8 cellular contexts compared by ENCODE assay signal in genomic region chr7:98251251-98251843, GRCh38. TPM values are rescaled to one million over a fixed set of nuclear protein-coding genes. Genes with fewer than 3 reads are reported as not detected.
A peak's percentile ranks its signal among the peaks of the same experiment; 100 is the strongest.
DNase-seq lines count a peak whose midpoint lies in the region; ATAC-seq and TF ChIP-seq lines count a peak whose summit lies in the region.

No MANE protein-coding gene starts in this region.

- peak overlapping the region; percentile 94 for H3K27ac Mint-ChIP-seq in activated CD4-positive, alpha-beta memory T cell treated with anti-CD3 and anti-CD28 coated beads for 36 hours
- peak overlapping the region; percentile 88 to 96 (median 94) for H3K27ac Mint-ChIP-seq in naive B cell

- DNase-seq in GM13977 (ENCODE audit: low spot score) (peak; percentile 68), HEK293T (ENCODE audit: extremely low spot score) (peak; percentile 42), NCI-H146 (lab: John Stamatoyannopoulos, UW) (peak; percentile 73), epidermal melanocyte (ENCODE audit: insufficient read length, low spot score) (peak; percentile 48), naive B cell (peak; percentile 61), uterus (peak in 1 of 2 donors; percentile 39)
- peak; percentile 53 for DNase-seq in activated CD4-positive, alpha-beta memory T cell treated with anti-CD3 and anti-CD28 coated beads for 36 hours

- H3K27me3 Mint-ChIP-seq in activated CD4-positive, alpha-beta memory T cell treated with anti-CD3 and anti-CD28 coated beads for 36 hours: no peaks in the 10 kb centered on the region
- H3K27me3 Mint-ChIP-seq in naive B cell: no peaks in the 10 kb centered on the region

- in situ Hi-C loops in GM13977 (cut with MboI; ENCODE audit: low pct_unique_long_range_greater_than_20kb, low sequenced_read_pairs, unreplicated experiment): no loop called here

- no peaks in the 10 kb centered on the region for H3K36me3 ChIP-seq in uterus

- no peaks in the 10 kb centered on the region for H3K9me3 ChIP-seq in uterus

- H3K4me3 ChIP-seq in uterus: peak overlapping the region; percentile 75 to 76

- peaks cover 17% of the 10 kb centered on the region for H3K36me3 Mint-ChIP-seq in activated CD4-positive, alpha-beta memory T cell treated with anti-CD3 and anti-CD28 coated beads for 36 hours
- H3K36me3 Mint-ChIP-seq in naive B cell: peaks cover 0 to under 1% of the 10 kb centered on the region in 2 donors

- no peaks in the 10 kb centered on the region for H3K9me3 Mint-ChIP-seq in activated CD4-positive, alpha-beta memory T cell treated with anti-CD3 and anti-CD28 coated beads for 36 hours
- H3K9me3 Mint-ChIP-seq in naive B cell: no peaks in the 10 kb centered on the region

- no peak for TF ChIP-seq POLR2A in uterus (IDR thresholded peaks at IDR 0.05)

- CTCF ChIA-PET in HEK293T (lab: Yijun Ruan, JAX): no interaction called here
- CTCF ChIA-PET in activated CD4-positive, alpha-beta memory T cell treated with anti-CD3 and anti-CD28 coated beads for 36 hours (lab: Charles Lee): interaction anchor here (0.9 to 2.1 kb wide), 5 partner anchors 83 to 229 kb away, joined by 3 to 12 read pairs (median 6); partner anchors contain the start of gene BAIAP2L1

- intact Hi-C loops in activated CD4-positive, alpha-beta memory T cell treated with anti-CD3 and anti-CD28 coated beads for 36 hours (cut with micrococcal nuclease): loop anchor here (1.0 to 2.0 kb wide), 4 partner anchors 30 to 379 kb away; partner anchors contain the start of genes ASNS, BRI3 and LMTK2
- intact Hi-C loops in uterus (cut with DNase I; ENCODE audit: low total_unique reads): no loop called here

- H3K4me1 Mint-ChIP-seq in activated CD4-positive, alpha-beta memory T cell treated with anti-CD3 and anti-CD28 coated beads for 36 hours (ENCODE audit: low read depth): peaks cover 50% of the 10 kb centered on the region
- peaks cover 23 to 47% (median 35%) of the 10 kb centered on the region in 3 donors for H3K4me1 Mint-ChIP-seq in naive B cell

- peak overlapping the region; percentile 95 for H3K4me3 Mint-ChIP-seq in activated CD4-positive, alpha-beta memory T cell treated with anti-CD3 and anti-CD28 coated beads for 36 hours
- peak overlapping the region; percentile 91 to 98 (median 96) for H3K4me3 Mint-ChIP-seq in naive B cell

- ATAC-seq in naive B cell (ENCODE audit: low read depth in 2 of 2) (peak; percentile 58), GM18520 (IDR thresholded peaks at IDR 0.05; ENCODE audit: unreplicated experiment) (no peak)

- peaks cover 0 to 8% of the 10 kb centered on the region in 2 donors for H3K4me1 ChIP-seq in uterus

- H3K27me3 ChIP-seq in uterus: no peaks in the 10 kb centered on the region

- POLR2A ChIA-PET in HEK293T (lab: Yijun Ruan, JAX): no interaction called here
- POLR2A ChIA-PET in activated CD4-positive, alpha-beta memory T cell treated with anti-CD3 and anti-CD28 coated beads for 36 hours (lab: Charles Lee): no interaction called here

- TF ChIP-seq CTCF in GM13977 (IDR thresholded peaks at IDR 0.05; ENCODE audit: extremely low read depth, insufficient read depth, missing control alignments) (no peak), uterus (IDR thresholded peaks at IDR 0.05) (no peak)

- H3K27ac ChIP-seq in uterus: peak overlapping the region; percentile 68 to 82

TF ChIP-seq in HEK293T, 16 proteins besides CTCF, POLR2A, EP300 and RAD21:
- no peak for TF ChIP-seq ARNT (IDR thresholded peaks at IDR 0.05)
- no peak for TF ChIP-seq FOXA1 (IDR thresholded peaks at IDR 0.05)
- TF ChIP-seq SP1 (IDR thresholded peaks at IDR 0.05): no peak
- TF ChIP-seq NFRKB (IDR thresholded peaks at IDR 0.05): no peak
- TF ChIP-seq PKNOX1 (IDR thresholded peaks at IDR 0.05): no peak
- TF ChIP-seq CTBP1 (IDR thresholded peaks at IDR 0.05; ENCODE audit: borderline replicate concordance): no peak
- no peak for TF ChIP-seq ZNF384 (IDR thresholded peaks at IDR 0.05)
- TF ChIP-seq TARDBP (IDR thresholded peaks at IDR 0.05): no peak

RNA-seq across cellular contexts. Expression of gene TECPR1, which starts 0.7 kb away (rescaled TPM):
- 10 to 100 TPM; 34.5 to 35.3 TPM for total RNA-seq in activated CD4-positive, alpha-beta memory T cell treated with anti-CD3 and anti-CD28 coated beads for 36 hours
- polyA plus RNA-seq in naive B cell (ENCODE audit: low read depth in 6 of 6): 10 to 100 TPM in 5 of 6 donors, 1 to 10 TPM in 1; 6.5 to 23.8 (median 12.4) TPM
- 10 to 100 TPM in 2 of 4 donors, 1 to 10 TPM in 2; 3.1 to 52.6 (median 16.7) TPM for total RNA-seq in uterus

RNA-seq across cellular contexts. Expression of gene BRI3, which starts 30.1 kb away (rescaled TPM):
- total RNA-seq in activated CD4-positive, alpha-beta memory T cell treated with anti-CD3 and anti-CD28 coated beads for 36 hours: 10 to 100 TPM; 52.0 to 52.9 TPM
- 10 to 100 TPM; 12.1 to 21.6 (median 17.2) TPM for polyA plus RNA-seq in naive B cell (ENCODE audit: low read depth in 6 of 6)
- 100 to 1,000 TPM in 1 of 4 donors, 10 to 100 TPM in 2, 1 to 10 TPM in 1; 8.5 to 161 (median 28.1) TPM for total RNA-seq in uterus

RNA-seq across cellular contexts. Expression of gene BHLHA15, which starts 40.1 kb away (rescaled TPM):
- total RNA-seq in activated CD4-positive, alpha-beta memory T cell treated with anti-CD3 and anti-CD28 coated beads for 36 hours: under 1 TPM in 1 of 2 experiments, not detected in 1; 0.67 TPM
- 1 to 10 TPM in 3 of 6 donors, under 1 TPM in 1, not detected in 2; 0.61 to 3.9 (median 1.7) TPM for polyA plus RNA-seq in naive B cell (ENCODE audit: low read depth in 6 of 6)
- total RNA-seq in uterus: 1 to 10 TPM in 1 of 4 donors, under 1 TPM in 1, not detected in 2; 0.41 to 1.6 TPM
